ENCODE assay signal across 21 cellular contexts in genomic region chrX:80489166-80489565, GRCh38.
DNase-seq lines count a peak whose midpoint lies in the region; ATAC-seq and TF ChIP-seq lines count a peak whose summit lies in the region.
"Had no signal": no experiment of that assay in that cellular context is flagged by ENCODE, and none has a peak within 500 bp of the region (broad histone marks: within the 10 kb centered on the region; RNA-seq: fewer than 3 reads in every experiment).

No MANE protein-coding gene starts in this region.

- no peak overlapping the region for H3K4me3 Mint-ChIP-seq in chondrocyte (ENCODE audit: unreplicated experiment)
- H3K4me3 Mint-ChIP-seq: CD14-positive monocyte; CD4-positive, alpha-beta memory T cell; CD4-positive, CD25-positive, alpha-beta regulatory T cell; CD8-positive, alpha-beta memory T cell had no signal

- no peaks in the 10 kb centered on the region for H3K4me1 Mint-ChIP-seq in chondrocyte (ENCODE audit: low read depth)
- H3K4me1 Mint-ChIP-seq: CD14-positive monocyte; CD4-positive, alpha-beta memory T cell; CD4-positive, CD25-positive, alpha-beta regulatory T cell; CD8-positive, alpha-beta memory T cell had no signal

- no peak for TF ChIP-seq CTCF in chondrocyte (IDR thresholded peaks at IDR 0.05)

- peaks cover 40% of the 10 kb centered on the region for H3K9me3 Mint-ChIP-seq in chondrocyte (ENCODE audit: low read depth)

- DNase-seq in SK-MEL-5 (ENCODE audit: low read depth, low spot score) (peak; percentile 2), islet precursor cell (peak; percentile 70), cerebellar cortex (ENCODE audit: low spot score) (no peak), chondrocyte (ENCODE audit: low spot score) (no peak)
- DNase-seq: 8988T; ACHN; BE2C; C1 segment of cervical spinal cord; CD4-positive, alpha-beta memory T cell; CD4-positive, CD25-positive, alpha-beta regulatory T cell; CD8-positive, alpha-beta memory T cell; COR-L47; DMS 273 treated with DMSO at 0.1 percent for 48 hours; DMS153; DMS53; DMS79; DND-41; EL; GF-D8 had no signal

- no peak overlapping the region for H3K27ac Mint-ChIP-seq in chondrocyte (ENCODE audit: unreplicated experiment)
- H3K27ac Mint-ChIP-seq: CD14-positive monocyte; CD4-positive, CD25-positive, alpha-beta regulatory T cell; CD8-positive, alpha-beta memory T cell had no signal

- no peak for ATAC-seq in GM21515 (IDR thresholded peaks at IDR 0.05; ENCODE audit: unreplicated experiment)

- H3K27me3 Mint-ChIP-seq in chondrocyte (ENCODE audit: low read depth), result no peaks in the 10 kb centered on the region
- H3K27me3 Mint-ChIP-seq: CD4-positive, alpha-beta memory T cell; CD4-positive, CD25-positive, alpha-beta regulatory T cell had no signal

- no peaks in the 10 kb centered on the region for H3K36me3 Mint-ChIP-seq in chondrocyte (ENCODE audit: low read depth)
- H3K36me3 Mint-ChIP-seq: CD14-positive monocyte; CD4-positive, alpha-beta memory T cell; CD4-positive, CD25-positive, alpha-beta regulatory T cell; CD8-positive, alpha-beta memory T cell had no signal

- in situ Hi-C loops in SK-MEL-5 (cut with HindIII; ENCODE audit: low pct_unique_long_range_greater_than_20kb, low sequenced_read_pairs), result no loop called here

Comparison
In these comparisons a context has a peak if more than half of its experiments do, and no peak if none do; other contexts are left out.
1. DNase-seq: peak in SK-MEL-5 (single experiment) and islet precursor cell (single experiment); none in cerebellar cortex (single experiment) and chondrocyte (single experiment).